Comparison of ENCODE assay signal across 8 cellular contexts in the genomic region with DNA sequence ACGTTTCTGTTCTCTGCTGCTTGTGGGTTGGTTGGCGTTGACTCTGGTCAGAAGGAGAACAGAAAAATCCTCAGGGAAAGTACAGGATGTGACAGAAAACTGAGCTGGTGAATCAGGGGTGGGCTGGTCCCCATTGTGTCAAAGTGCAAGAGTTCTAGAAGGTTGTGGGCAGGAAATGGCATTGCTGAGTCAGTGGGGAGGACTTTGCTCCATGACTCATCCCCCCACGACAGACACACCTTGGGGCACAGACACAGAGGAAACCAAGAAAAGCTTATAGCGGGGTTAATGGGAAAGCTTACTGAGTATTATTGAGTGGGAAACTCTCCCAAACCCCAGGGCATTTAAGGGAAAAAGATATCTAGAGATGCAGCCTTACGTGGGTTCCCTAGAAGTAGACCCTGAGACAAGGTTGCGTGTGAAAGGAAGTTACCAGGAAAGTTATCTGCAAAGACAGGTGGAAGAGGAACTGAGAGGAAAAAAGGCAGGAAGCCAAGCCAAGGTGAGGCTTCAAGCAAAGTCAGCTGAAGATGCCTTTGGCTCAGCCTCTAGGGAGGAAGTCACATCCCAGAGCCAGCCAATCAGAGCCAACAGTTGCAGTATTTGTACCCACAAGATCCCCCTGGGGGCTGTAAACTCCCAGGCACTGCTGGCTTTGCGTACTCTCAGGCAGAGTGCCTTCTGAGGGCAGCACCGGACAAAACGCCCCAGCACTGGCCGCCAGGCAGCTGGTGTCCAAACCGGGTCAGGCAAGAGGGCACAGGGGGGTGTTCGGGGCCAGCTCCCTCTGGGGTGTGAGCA.
DNase-seq lines count a peak whose midpoint lies in the region; ATAC-seq and TF ChIP-seq lines count a peak whose summit lies in the region.

No MANE protein-coding gene starts in this region.

- no peak overlapping the region for H3K4me3 Mint-ChIP-seq in activated CD4-positive, alpha-beta T cell treated with anti-CD3 and anti-CD28 coated beads, Interleukin-2, amount 10 ng/mL, durations not matched to agents 7 days and 5 days

- H3K4me3 ChIP-seq in heart right ventricle (no peak overlapping the region), foreskin fibroblast (ENCODE audit: low read depth in 1 of 2, low read length in 2 of 2) (peak overlapping the region in 1 of 2 donors; percentile 11)

- TF ChIP-seq CTCF in heart right ventricle (IDR thresholded peaks at IDR 0.05) (no peak), foreskin fibroblast (IDR thresholded peaks at IDR 0.05; ENCODE audit: low read depth, low read length) (no peak)

- H3K9me3 ChIP-seq in heart right ventricle = peaks cover 0 to 1% (median 0%) of the 10 kb centered on the region in 11 donors

- CTCF ChIA-PET in activated CD4-positive, alpha-beta T cell treated with anti-CD3 and anti-CD28 coated beads, Interleukin-2, amount 10 ng/mL, durations not matched to agents 7 days and 5 days (lab: Charles Lee) = interaction anchor here (0.6 to 1.6 kb wide), 3 partner anchors 16 to 1114 kb away, joined by 3 to 4 read pairs (median 3); no protein-coding TSS in a partner anchor

- peaks cover 8% of the 10 kb centered on the region for H3K27me3 Mint-ChIP-seq in activated CD4-positive, alpha-beta T cell treated with anti-CD3 and anti-CD28 coated beads, Interleukin-2, amount 10 ng/mL, durations not matched to agents 7 days and 5 days

- POLR2A ChIA-PET in activated CD4-positive, alpha-beta T cell treated with anti-CD3 and anti-CD28 coated beads, Interleukin-2, amount 10 ng/mL, durations not matched to agents 7 days and 5 days (lab: Charles Lee) = no interaction called here

- H3K4me1 ChIP-seq in heart right ventricle = peaks cover 0 to 49% (median 25%) of the 10 kb centered on the region in 9 donors

- intact Hi-C loops in heart right ventricle (cut with DNase I) = loop anchor here in 3 of 10 donors (5.0 to 10.0 kb wide), 4 partner anchors 47 to 90 kb away; a partner anchor contains a TSS
- intact Hi-C loops in cardiac septum (cut with DNase I) = loop anchor here (5.0 kb wide), 1 partner anchor 87 kb away; a partner anchor contains a TSS

- DNase-seq in heart right ventricle (no peak), cardiac septum (ENCODE audit: low spot score) (no peak), foreskin fibroblast (peak; percentile 99), hippocampal formation (lab: John Stamatoyannopoulos, UW) (no peak)
- DNase-seq in activated CD4-positive, alpha-beta T cell treated with anti-CD3 and anti-CD28 coated beads, Interleukin-2, amount 10 ng/mL, durations not matched to agents 7 days and 5 days = peak; percentile 51
- DNase-seq in stimulated activated CD8-positive, alpha-beta memory T cell treated with anti-CD3 and anti-CD28 coated beads, Interleukin-2, amount 100 ng/mL, for 48 hours (ENCODE audit: low read depth in 2 of 2) = peak; percentile 43 to 50

- H3K36me3 Mint-ChIP-seq in activated CD4-positive, alpha-beta T cell treated with anti-CD3 and anti-CD28 coated beads, Interleukin-2, amount 10 ng/mL, durations not matched to agents 7 days and 5 days (ENCODE audit: low read depth) = no peaks in the 10 kb centered on the region

- peak overlapping the region; percentile 20 for H3K27ac Mint-ChIP-seq in activated CD4-positive, alpha-beta T cell treated with anti-CD3 and anti-CD28 coated beads, Interleukin-2, amount 10 ng/mL, durations not matched to agents 7 days and 5 days

- H3K36me3 ChIP-seq in heart right ventricle = no peaks in the 10 kb centered on the region

- H3K9me3 Mint-ChIP-seq in activated CD4-positive, alpha-beta T cell treated with anti-CD3 and anti-CD28 coated beads, Interleukin-2, amount 10 ng/mL, durations not matched to agents 7 days and 5 days = peaks cover 2% of the 10 kb centered on the region

- 65 to 69% methylated on average over 12 of the region's 12 CpGs for WGBS in heart right ventricle, 2 donors

- ATAC-seq in heart right ventricle (peak in 2 of 8 donors; percentile 35 to 61), HG03432 (IDR thresholded peaks at IDR 0.05; ENCODE audit: unreplicated experiment) (peak; percentile 77), HG03039 (IDR thresholded peaks at IDR 0.05; ENCODE audit: unreplicated experiment) (no peak)

- H3K27me3 ChIP-seq in heart right ventricle = peaks cover 0 to 38% (median 13%) of the 10 kb centered on the region in 7 donors

- H3K27ac ChIP-seq in heart right ventricle = peak overlapping the region in 6 of 10 donors; percentile 42 to 78 (median 52)

- H3K4me1 Mint-ChIP-seq in activated CD4-positive, alpha-beta T cell treated with anti-CD3 and anti-CD28 coated beads, Interleukin-2, amount 10 ng/mL, durations not matched to agents 7 days and 5 days = peaks cover 30% of the 10 kb centered on the region

Comparison
In these comparisons a context has a peak if more than half of its experiments do, and no peak if none do; other contexts are left out.
1. DNase-seq: peak in activated CD4-positive, alpha-beta T cell treated with anti-CD3 and anti-CD28 coated beads, Interleukin-2, amount 10 ng/mL, durations not matched to agents 7 days and 5 days (single experiment), foreskin fibroblast (2 of 2) and stimulated activated CD8-positive, alpha-beta memory T cell treated with anti-CD3 and anti-CD28 coated beads, Interleukin-2, amount 100 ng/mL, for 48 hours (2 of 2); none in heart right ventricle (0 of 2), cardiac septum (single experiment) and hippocampal formation (0 of 2).